Comparison of ENCODE assay signal across 1 cellular context in genomic region chr1:151540021-151540981, GRCh38.
TF ChIP-seq lines count a peak whose summit lies in the region.

TSS of gene TUFT1 (plus strand) at chr1:151540309. CDS start at chr1:151540367, 58 bp downstream.

TF ChIP-seq in K562, 482 proteins besides CTCF, POLR2A, EP300 and RAD21 (continued from another document and continues in another):
- TF ChIP-seq PRDM10 (IDR thresholded peaks at IDR 0.05; ENCODE audit: partially characterized antibody) (no peak), ZNF282 (CRISPR knock-in tag; IDR thresholded peaks at IDR 0.05) (no peak), TCF7L2 (IDR thresholded peaks at IDR 0.05; ENCODE audit: low read depth, low read length) (no peak), ZNF354B (CRISPR knock-in tag; IDR thresholded peaks at IDR 0.05) (no peak), RAD51 (IDR thresholded peaks at IDR 0.05; ENCODE audit: borderline replicate concordance, low read depth) (no peak), SOX6 (IDR thresholded peaks at IDR 0.05) (peak; percentile 3; the same call in 1 of the 2 replicates), GABPB1 (CRISPR knock-in tag; IDR thresholded peaks at IDR 0.05) (peak; percentile 39; the same call in 1 of the 2 replicates), HDAC1 (IDR thresholded peaks at IDR 0.05) (peak in 1 of 2 experiments; percentile 55; a peak in 1 of 4 replicates), FOXM1 (IDR thresholded peaks at IDR 0.05; ENCODE audit: low read depth) (no peak), FOXM1 (CRISPR knock-in tag; IDR thresholded peaks at IDR 0.05; ENCODE audit: low read depth) (0 out of 2 replicates have a peak, but pooled peaks have one; percentile 4), IFI16 (CRISPR knock-in tag; IDR thresholded peaks at IDR 0.05) (no peak), MECOM (CRISPR knock-in tag; IDR thresholded peaks at IDR 0.05) (no peak), ZNF717 (CRISPR knock-in tag; IDR thresholded peaks at IDR 0.05) (no peak), KDM1A (IDR thresholded peaks at IDR 0.05) (no peak), HOXB6 (CRISPR knock-in tag; IDR thresholded peaks at IDR 0.05; ENCODE audit: borderline replicate concordance) (no peak), ZNF146 (CRISPR knock-in tag; IDR thresholded peaks at IDR 0.05; ENCODE audit: unreplicated experiment) (no peak), SRF (CRISPR knock-in tag; IDR thresholded peaks at IDR 0.05) (no peak), NBN (IDR thresholded peaks at IDR 0.05; ENCODE audit: low read depth) (0 out of 2 replicates have a peak, but pooled peaks have one; percentile 35), SRSF3 (IDR thresholded peaks at IDR 0.05; ENCODE audit: insufficient read depth, low read length) (no peak), TRIM24 (IDR thresholded peaks at IDR 0.05) (no peak), HCFC1 (IDR thresholded peaks at IDR 0.05; ENCODE audit: low read depth, low read length) (no peak), STAT5A (IDR thresholded peaks at IDR 0.05; ENCODE audit: borderline replicate concordance, low read length) (no peak), NFATC3 (IDR thresholded peaks at IDR 0.05) (no peak), ZNF395 (CRISPR knock-in tag; IDR thresholded peaks at IDR 0.05) (no peak), COPS2 (conservative IDR thresholded peaks at IDR 0.05) (no peak), ZBTB8A (IDR thresholded peaks at IDR 0.05; ENCODE audit: partially characterized antibody) (no peak), NELFE (IDR thresholded peaks at IDR 0.05; ENCODE audit: insufficient read depth, insufficient read length) (no peak), CREM (IDR thresholded peaks at IDR 0.05; ENCODE audit: low read depth) (peak; percentile 35; the same call in 1 of the 2 replicates), ZFP36 (IDR thresholded peaks at IDR 0.05; ENCODE audit: low read depth, low read length, partially characterized antibody) (no peak), SAP30 (IDR thresholded peaks at IDR 0.05; ENCODE audit: borderline replicate concordance, insufficient read depth, low read depth, low read length, poor library complexity, severe bottlenecking) (peak; percentile 59), KDM2B (CRISPR knock-in tag; IDR thresholded peaks at IDR 0.05) (no peak; the same call in 1 of the 2 replicates), NONO (IDR thresholded peaks at IDR 0.05; ENCODE audit: low read depth in 2 of 2, low read length in 1 of 2) (peak in 1 of 2 experiments; percentile 45; a peak in 1 of 4 replicates), ATF1 (CRISPR knock-in tag; IDR thresholded peaks at IDR 0.05) (no peak), ATF1 (tag; IDR thresholded peaks at IDR 0.05) (peak; percentile 54), ZNF239 (CRISPR knock-in tag; IDR thresholded peaks at IDR 0.05) (no peak), ATF2 (CRISPR knock-in tag; IDR thresholded peaks at IDR 0.05) (no peak), TEAD2 (tag; IDR thresholded peaks at IDR 0.05) (no peak), NCOA4 (IDR thresholded peaks at IDR 0.05; ENCODE audit: partially characterized antibody) (no peak), PML (IDR thresholded peaks at IDR 0.05; ENCODE audit: low read length) (no peak), CUX1 (CRISPR knock-in tag; IDR thresholded peaks at IDR 0.05) (no peak), RFX5 (IDR thresholded peaks at IDR 0.05; ENCODE audit: low read depth, low read length) (no peak), MAFF (IDR thresholded peaks at IDR 0.05; ENCODE audit: low read length) (no peak), NCOR1 (IDR thresholded peaks at IDR 0.05) (no peak), NFXL1 (CRISPR knock-in tag; IDR thresholded peaks at IDR 0.05) (no peak), ZNF140 (CRISPR knock-in tag; IDR thresholded peaks at IDR 0.05) (no peak), ARID3A (IDR thresholded peaks at IDR 0.05; ENCODE audit: borderline replicate concordance, low read depth, low read length) (no peak), ZKSCAN3 (CRISPR knock-in tag; IDR thresholded peaks at IDR 0.05) (no peak), NEUROD1 (IDR thresholded peaks at IDR 0.05; ENCODE audit: borderline replicate concordance, low read depth, low read length, partially characterized antibody) (peak; percentile 43), ZNF695 (CRISPR knock-in tag; IDR thresholded peaks at IDR 0.05) (no peak), ZNF12 (CRISPR knock-in tag; IDR thresholded peaks at IDR 0.05) (no peak; the same call in 1 of the 2 replicates), ESRRB (CRISPR knock-in tag; IDR thresholded peaks at IDR 0.05; ENCODE audit: borderline replicate concordance) (no peak), IRF2 (CRISPR knock-in tag; IDR thresholded peaks at IDR 0.05) (no peak), KLF13 (tag; IDR thresholded peaks at IDR 0.05; ENCODE audit: borderline replicate concordance, low read depth) (peak; percentile 85; the same call in 1 of the 2 replicates)
- TF ChIP-seq, protein P1, sequence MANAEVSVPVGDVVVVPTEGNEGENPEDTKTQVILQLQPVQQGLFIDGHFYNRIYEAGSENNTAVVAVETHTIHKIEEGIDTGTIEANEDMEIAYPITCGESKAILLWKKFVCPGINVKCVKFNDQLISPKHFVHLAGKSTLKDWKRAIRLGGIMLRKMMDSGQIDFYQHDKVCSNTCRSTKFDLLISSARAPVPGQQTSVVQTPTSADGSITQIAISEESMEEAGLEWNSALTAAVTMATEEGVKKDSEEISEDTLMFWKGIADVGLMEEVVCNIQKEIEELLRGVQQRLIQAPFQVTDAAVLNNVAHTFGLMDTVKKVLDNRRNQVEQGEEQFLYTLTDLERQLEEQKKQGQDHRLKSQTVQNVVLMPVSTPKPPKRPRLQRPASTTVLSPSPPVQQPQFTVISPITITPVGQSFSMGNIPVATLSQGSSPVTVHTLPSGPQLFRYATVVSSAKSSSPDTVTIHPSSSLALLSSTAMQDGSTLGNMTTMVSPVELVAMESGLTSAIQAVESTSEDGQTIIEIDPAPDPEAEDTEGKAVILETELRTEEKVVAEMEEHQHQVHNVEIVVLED (CRISPR knock-in tag; IDR thresholded peaks at IDR 0.05), result no peak
- TF ChIP-seq, protein P2, sequence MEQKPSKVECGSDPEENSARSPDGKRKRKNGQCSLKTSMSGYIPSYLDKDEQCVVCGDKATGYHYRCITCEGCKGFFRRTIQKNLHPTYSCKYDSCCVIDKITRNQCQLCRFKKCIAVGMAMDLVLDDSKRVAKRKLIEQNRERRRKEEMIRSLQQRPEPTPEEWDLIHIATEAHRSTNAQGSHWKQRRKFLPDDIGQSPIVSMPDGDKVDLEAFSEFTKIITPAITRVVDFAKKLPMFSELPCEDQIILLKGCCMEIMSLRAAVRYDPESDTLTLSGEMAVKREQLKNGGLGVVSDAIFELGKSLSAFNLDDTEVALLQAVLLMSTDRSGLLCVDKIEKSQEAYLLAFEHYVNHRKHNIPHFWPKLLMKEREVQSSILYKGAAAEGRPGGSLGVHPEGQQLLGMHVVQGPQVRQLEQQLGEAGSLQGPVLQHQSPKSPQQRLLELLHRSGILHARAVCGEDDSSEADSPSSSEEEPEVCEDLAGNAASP (IDR thresholded peaks at IDR 0.05), result no peak
